Comparison of ENCODE assay signal across 8 cellular contexts in the genomic region with DNA sequence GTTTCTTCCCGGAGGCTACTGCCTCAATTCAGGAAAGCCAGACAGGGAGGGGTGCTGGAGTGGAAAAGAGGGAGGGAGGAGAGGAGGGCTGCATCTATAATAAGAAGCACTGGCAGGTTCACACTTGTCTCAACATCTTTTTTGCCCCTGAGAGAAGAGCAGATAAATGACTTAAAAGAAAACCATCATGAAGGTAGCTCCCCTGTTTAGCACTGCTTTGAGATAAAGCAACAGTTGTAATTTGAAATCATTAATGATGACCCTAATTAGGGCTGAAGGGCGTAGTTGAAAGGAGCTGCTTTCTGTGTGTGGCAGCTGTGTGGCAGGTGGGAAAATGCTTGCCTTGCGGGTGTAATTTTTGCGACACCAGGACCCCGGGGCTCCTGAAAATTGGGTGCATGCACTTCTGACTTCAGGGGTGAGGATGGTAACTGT.
DNase-seq lines count a peak whose midpoint lies in the region; ATAC-seq and TF ChIP-seq lines count a peak whose summit lies in the region.

No MANE protein-coding gene starts in this region.

- peak overlapping the region; percentile 85 for H3K9ac ChIP-seq in adipocyte (ENCODE audit: low read length)

- ATAC-seq in stimulated activated naive B cell treated with anti-CD40 and anti-IgM and Interleukin-4, amounts not matched to agents 10 μg/mL and 1 μg/mL and 100 μg/mL, for 72 hours (replicated peaks) = no peak

- DNase-seq in NCI-H2081 (lab: John Stamatoyannopoulos, UW) (peak; percentile 35 to 49), NCI-H2081 treated with DMSO at 0.1 percent for 48 hours (lab: John Stamatoyannopoulos, UW) (no peak), adipocyte (ENCODE audit: low read depth) (no peak), immature natural killer cell (no peak), putamen (ENCODE audit: low spot score) (no peak), GM20000 (ENCODE audit: low spot score) (no peak)
- DNase-seq in stimulated activated naive B cell treated with anti-CD40 and anti-IgM and Interleukin-4, amounts not matched to agents 10 μg/mL and 1 μg/mL and 100 μg/mL, for 72 hours = no peak
- no peak for DNase-seq in activated CD8-positive, alpha-beta memory T cell treated with anti-CD3 and anti-CD28 coated beads, Interleukin-2, amount 50 U/mL, for 48 hours

- H3K27me3 ChIP-seq in adipocyte (replicated peaks; ENCODE audit: control insufficient read depth, insufficient read depth, low read length) = no peaks in the 10 kb centered on the region

- peaks cover 8 to 25% (median 18%) of the 10 kb centered on the region in 3 donors for H3K27me3 Mint-ChIP-seq in immature natural killer cell (ENCODE audit: low read depth in 3 of 3)
- H3K27me3 Mint-ChIP-seq in stimulated activated naive B cell treated with anti-CD40 and anti-IgM and Interleukin-4, amounts not matched to agents 10 μg/mL and 1 μg/mL and 100 μg/mL, for 72 hours = peaks cover 40 to 45% of the 10 kb centered on the region in 2 donors

- no peaks in the 10 kb centered on the region for H3K9me3 ChIP-seq in adipocyte (ENCODE audit: control insufficient read depth, low read length)

- H3K4me3 Mint-ChIP-seq in immature natural killer cell = peak overlapping the region in 4 of 5 donors; percentile 62 to 81 (median 70)
- H3K4me3 Mint-ChIP-seq in stimulated activated naive B cell treated with anti-CD40 and anti-IgM and Interleukin-4, amounts not matched to agents 10 μg/mL and 1 μg/mL and 100 μg/mL, for 72 hours = peak overlapping the region; percentile 77 to 94

- peaks cover 0 to 7% (median 4%) of the 10 kb centered on the region in 3 donors for H3K36me3 Mint-ChIP-seq in immature natural killer cell
- H3K36me3 Mint-ChIP-seq in stimulated activated naive B cell treated with anti-CD40 and anti-IgM and Interleukin-4, amounts not matched to agents 10 μg/mL and 1 μg/mL and 100 μg/mL, for 72 hours = no peaks in the 10 kb centered on the region

- TF ChIP-seq CTCF in GM20000 (IDR thresholded peaks at IDR 0.05; ENCODE audit: extremely low read depth, missing control alignments) = no peak

- H3K4me3 ChIP-seq in adipocyte (ENCODE audit: low read length) = peak overlapping the region; percentile 88

- H3K27ac Mint-ChIP-seq in immature natural killer cell = no peak overlapping the region
- H3K27ac Mint-ChIP-seq in stimulated activated naive B cell treated with anti-CD40 and anti-IgM and Interleukin-4, amounts not matched to agents 10 μg/mL and 1 μg/mL and 100 μg/mL, for 72 hours = no peak overlapping the region

- no peaks in the 10 kb centered on the region for H3K36me3 ChIP-seq in adipocyte (ENCODE audit: control insufficient read depth, insufficient read depth, low read length, severe bottlenecking)

- H3K4me1 ChIP-seq in adipocyte (ENCODE audit: control insufficient read depth, insufficient read depth, low read length) = peaks cover 16% of the 10 kb centered on the region

- no peaks in the 10 kb centered on the region for H3K9me3 Mint-ChIP-seq in immature natural killer cell
- no peaks in the 10 kb centered on the region for H3K9me3 Mint-ChIP-seq in stimulated activated naive B cell treated with anti-CD40 and anti-IgM and Interleukin-4, amounts not matched to agents 10 μg/mL and 1 μg/mL and 100 μg/mL, for 72 hours

- H3K4me1 Mint-ChIP-seq in immature natural killer cell = peaks cover 6 to 14% of the 10 kb centered on the region in 2 donors
- H3K4me1 Mint-ChIP-seq in stimulated activated naive B cell treated with anti-CD40 and anti-IgM and Interleukin-4, amounts not matched to agents 10 μg/mL and 1 μg/mL and 100 μg/mL, for 72 hours = peaks cover 19 to 25% of the 10 kb centered on the region in 2 donors

Comparison
In these comparisons a context has a peak if more than half of its experiments do, and no peak if none do; other contexts are left out.
1. DNase-seq: peak in NCI-H2081 (2 of 2); none in NCI-H2081 treated with DMSO at 0.1 percent for 48 hours (single experiment), adipocyte (single experiment), immature natural killer cell (0 of 3), stimulated activated naive B cell treated with anti-CD40 and anti-IgM and Interleukin-4, amounts not matched to agents 10 μg/mL and 1 μg/mL and 100 μg/mL, for 72 hours (single experiment), putamen (single experiment), activated CD8-positive, alpha-beta memory T cell treated with anti-CD3 and anti-CD28 coated beads, Interleukin-2, amount 50 U/mL, for 48 hours (single experiment) and GM20000 (single experiment).